8 cellular contexts compared by ENCODE assay signal in genomic region chr19:16198363-16198636, GRCh38. TPM values are rescaled to one million over a fixed set of nuclear protein-coding genes. Genes with fewer than 3 reads are reported as not detected.
DNase-seq lines count a peak whose midpoint lies in the region; ATAC-seq and TF ChIP-seq lines count a peak whose summit lies in the region.

No MANE protein-coding gene starts in this region.

- TF ChIP-seq CTCF in fibroblast of pulmonary artery (IDR thresholded peaks at IDR 0.05; ENCODE audit: low read length, missing control alignments), result no peak
- TF ChIP-seq CTCF in retinal pigment epithelial cell (conservative IDR thresholded peaks at IDR 0.05; ENCODE audit: low read depth, low read length), result no peak
- TF ChIP-seq CTCF in GM20000 (IDR thresholded peaks at IDR 0.05; ENCODE audit: extremely low read depth, missing control alignments), result no peak

- H3K27ac ChIP-seq in SJSA1, result peak overlapping the region; percentile 69

- H3K36me3 ChIP-seq in SJSA1, result peaks cover 40% of the 10 kb centered on the region

- DNase-seq in SJSA1 (ENCODE audit: low read depth in 1 of 2, low spot score in 2 of 2) (peak in 1 of 2 experiments; percentile 15), fibroblast of pulmonary artery (ENCODE audit: low read depth) (no peak), retinal pigment epithelial cell (ENCODE audit: low read depth) (no peak), SW 1271 (lab: John Stamatoyannopoulos, UW) (no peak), GM20000 (ENCODE audit: low spot score) (no peak)

- peak; percentile 4 for ATAC-seq in GM21786 (IDR thresholded peaks at IDR 0.05; ENCODE audit: unreplicated experiment)
- no peak for ATAC-seq in HG02884 (IDR thresholded peaks at IDR 0.05; ENCODE audit: unreplicated experiment)
- no peak for ATAC-seq in GM19351 (IDR thresholded peaks at IDR 0.05; ENCODE audit: unreplicated experiment)

- H3K27me3 ChIP-seq in SJSA1 (replicated peaks), result no peaks in the 10 kb centered on the region

- H3K4me1 ChIP-seq in SJSA1 (replicated peaks), result peaks cover 21% of the 10 kb centered on the region

- no peaks in the 10 kb centered on the region for H3K9me3 ChIP-seq in SJSA1 (replicated peaks)

- H3K4me3 ChIP-seq in SJSA1, result peak overlapping the region; percentile 77
- peak overlapping the region; percentile 98 for H3K4me3 ChIP-seq in fibroblast of pulmonary artery (replicated peaks; ENCODE audit: low read depth, low read length)
- H3K4me3 ChIP-seq in retinal pigment epithelial cell (ENCODE audit: low read length), result peak overlapping the region; percentile 94

RNA-seq across cellular contexts. Expression of gene AP1M1, which starts 0.6 kb away (rescaled TPM):
- total RNA-seq in SJSA1 (2014; rRNA removed; shearing (Covaris generic)), result 65.6 and 103 TPM in 2 replicates

RNA-seq across cellular contexts. Expression of gene FAM32A, which starts 13.1 kb away (rescaled TPM):
- 133 and 162 TPM in 2 replicates for total RNA-seq in SJSA1 (2014; rRNA removed; shearing (Covaris generic))

RNA-seq across cellular contexts. Expression of gene CIB3, which starts 25.0 kb away (rescaled TPM):
- not detected in 2 replicates for total RNA-seq in SJSA1 (2014; rRNA removed; shearing (Covaris generic))

RNA-seq across cellular contexts. Expression of gene HSH2D, which starts 54.8 kb away (rescaled TPM):
- total RNA-seq in SJSA1 (2014; rRNA removed; shearing (Covaris generic)), result not detected in 2 replicates
